1 cellular context compared by ENCODE assay signal in genomic region chr6:4731996-4732395, GRCh38.
TF ChIP-seq lines count a peak whose summit lies in the region.

No MANE protein-coding gene starts in this region.

TF ChIP-seq in HEK293, 187 proteins besides CTCF, POLR2A, EP300 and RAD21 (continued from another document):
- no peak for TF ChIP-seq ZNF513 (tag by site-specific recombination; IDR thresholded peaks at IDR 0.05)
- 0 out of 2 replicates have a peak, but pooled peaks have one; percentile 46 for TF ChIP-seq ZNF121 (tag by site-specific recombination; IDR thresholded peaks at IDR 0.05)
- no peak for TF ChIP-seq PRDM10 (tag by site-specific recombination; IDR thresholded peaks at IDR 0.05)
- TF ChIP-seq ZNF777 (tag by site-specific recombination; IDR thresholded peaks at IDR 0.05; ENCODE audit: borderline replicate concordance): no peak
